15 cellular contexts compared by ENCODE assay signal in genomic region chr2:32464441-32464840, GRCh38.
"Had no signal": no experiment of that assay in that cellular context is flagged by ENCODE, and none has a peak within 500 bp of the region (broad histone marks: within the 10 kb centered on the region; RNA-seq: fewer than 3 reads in every experiment).

No MANE protein-coding gene starts in this region.

- H3K4me3 ChIP-seq: lung, ovary, spleen had no signal

- H3K9me3 ChIP-seq: ovary, spleen had no signal

- H3K27ac ChIP-seq: epithelial cell of prostate, ovary, spleen had no signal

- H3K27me3 ChIP-seq: ovary, spleen had no signal

- H3K4me1 ChIP-seq: spleen had no signal

- H3K36me3 ChIP-seq: ovary had no signal

- ATAC-seq: activated T-cell treated with anti-CD3 and anti-CD28 coated beads, Interleukin-2, amount 50 U/mL, for 72 hours; effector memory CD8-positive, alpha-beta T cell; left colon; stimulated activated memory B cell treated with anti-CD40 and anti-IgM and Interleukin-4, amounts not matched to agents 10 μg/mL and 1 μg/mL and 100 μg/mL, for 72 hours had no signal

- DNase-seq: activated CD4-positive, alpha-beta memory T cell treated with anti-CD3 and anti-CD28 coated beads, Interleukin-2, amount 10 ng/mL, durations not matched to agents 7 days and 5 days; activated CD4-positive, alpha-beta T cell treated with anti-CD3 and anti-CD28 coated beads for 1 hour; activated gamma-delta T cell treated with Interleukin-2 at 50 U/mL for 16 hours; activated T-cell treated with anti-CD3 and anti-CD28 coated beads, Interleukin-2, amount 50 U/mL, for 72 hours; aorta; effector memory CD8-positive, alpha-beta T cell; left colon; ovary; retina; spleen; stimulated activated CD4-positive, alpha-beta T cell treated with anti-CD3 and anti-CD28 coated beads, Interleukin-1b, Interleukin-23, amount 100 ng/mL, for 48 hours; trophoblast cell had no signal
